In the genomic region with DNA sequence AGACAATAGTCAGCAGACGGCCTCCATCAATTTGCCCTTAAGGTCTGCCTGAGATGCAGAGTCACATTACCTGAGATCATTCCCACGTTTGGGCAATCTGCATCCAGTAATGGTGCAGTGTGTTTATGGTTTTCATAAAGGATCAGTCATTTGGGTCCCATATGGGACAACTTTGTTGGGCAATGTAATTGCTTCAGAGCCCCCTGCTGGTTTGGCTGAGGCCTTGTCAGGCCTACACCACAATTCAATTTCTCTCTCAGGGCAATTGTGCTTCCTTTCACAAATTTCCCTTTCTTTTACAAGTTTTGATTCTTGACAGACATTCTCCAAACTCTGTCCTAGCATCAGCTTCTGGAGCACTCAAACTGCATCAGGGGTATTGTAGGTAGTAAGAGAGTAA, we compare ENCODE assay signal across 15 cellular contexts.
DNase-seq lines count a peak whose midpoint lies in the region; TF ChIP-seq lines count a peak whose summit lies in the region.
"Had no signal": no experiment of that assay in that cellular context is flagged by ENCODE, and none has a peak within 500 bp of the region (broad histone marks: within the 10 kb centered on the region; RNA-seq: fewer than 3 reads in every experiment).

No MANE protein-coding gene starts in this region.

- H3K9me3 Mint-ChIP-seq in immature natural killer cell: peaks cover 6 to 16% (median 9%) of the 10 kb centered on the region in 6 donors

- H3K9me3 ChIP-seq in AG04450 (ENCODE audit: control insufficient read depth, insufficient read depth, low read length): peaks cover 10% of the 10 kb centered on the region; the same call in 1 of the 2 replicates
- no peaks in the 10 kb centered on the region for H3K9me3 ChIP-seq in GM23248 (ENCODE audit: low read depth)

- H3K4me1 ChIP-seq in GM23248 (ENCODE audit: insufficient read depth): no peaks in the 10 kb centered on the region
- H3K4me1 ChIP-seq: esophagus muscularis mucosa had no signal

- H3K27me3 ChIP-seq in AG04450 (ENCODE audit: control insufficient read depth, insufficient read depth, low read length) (no peaks in the 10 kb centered on the region), GM23248 (replicated peaks; ENCODE audit: insufficient read depth) (no peaks in the 10 kb centered on the region)
- H3K27me3 ChIP-seq: esophagus muscularis mucosa had no signal

- H3K27ac ChIP-seq in AG04450 (ENCODE audit: low read depth, low read length) (no peak overlapping the region), GM23248 (no peak overlapping the region)
- H3K27ac ChIP-seq: esophagus muscularis mucosa had no signal

- no peaks in the 10 kb centered on the region for H3K4me1 Mint-ChIP-seq in immature natural killer cell
- H3K4me1 Mint-ChIP-seq: T-helper 17 cell had no signal

- no peaks in the 10 kb centered on the region for H3K27me3 Mint-ChIP-seq in immature natural killer cell (ENCODE audit: low read depth in 3 of 3)
- H3K27me3 Mint-ChIP-seq: stimulated activated naive CD8-positive, alpha-beta T cell treated with anti-CD3 and anti-CD28 coated beads, Interleukin-15, Interleukin-2, amounts not matched to agents 100 ng/mL and 50 ng/mL, for 24 hours; T-helper 17 cell had no signal

- H3K27ac Mint-ChIP-seq in immature natural killer cell: no peak overlapping the region
- H3K27ac Mint-ChIP-seq: stimulated activated naive CD8-positive, alpha-beta T cell treated with anti-CD3 and anti-CD28 coated beads, Interleukin-15, Interleukin-2, amounts not matched to agents 100 ng/mL and 50 ng/mL, for 24 hours; T-helper 17 cell had no signal

- TF ChIP-seq CTCF in AG04450 (IDR thresholded peaks at IDR 0.05; ENCODE audit: low read depth, low read length): peak; percentile 33; the same call in 1 of the 2 replicates
- peak; percentile 34 for TF ChIP-seq CTCF in foreskin fibroblast (IDR thresholded peaks at IDR 0.05; ENCODE audit: low read depth, low read length)

- no peaks in the 10 kb centered on the region for H3K36me3 ChIP-seq in GM23248 (ENCODE audit: low read depth)
- H3K36me3 ChIP-seq: esophagus muscularis mucosa had no signal

- no peak overlapping the region for H3K4me2 ChIP-seq in GM23248 (ENCODE audit: unreplicated experiment)

- no peak overlapping the region for H3K4me3 Mint-ChIP-seq in immature natural killer cell
- H3K4me3 Mint-ChIP-seq: stimulated activated naive CD8-positive, alpha-beta T cell treated with anti-CD3 and anti-CD28 coated beads, Interleukin-15, Interleukin-2, amounts not matched to agents 100 ng/mL and 50 ng/mL, for 24 hours; T-helper 17 cell had no signal

- no peak overlapping the region for H3K4me3 ChIP-seq in AG04450 (ENCODE audit: low read depth, low read length)
- H3K4me3 ChIP-seq in GM23248: no peak overlapping the region
- no peak overlapping the region for H3K4me3 ChIP-seq in foreskin fibroblast (ENCODE audit: low read depth in 1 of 2, low read length in 2 of 2)
- H3K4me3 ChIP-seq: esophagus muscularis mucosa, K562 had no signal

- POLR2A ChIA-PET in AG04450 (lab: Yijun Ruan, JAX): no interaction called here

- no peaks in the 10 kb centered on the region for H3F3A ChIP-seq in GM23248 (ENCODE audit: insufficient read depth)

- peaks cover 4 to 9% (median 6%) of the 10 kb centered on the region in 3 donors for H3K36me3 Mint-ChIP-seq in immature natural killer cell

- 46 to 48% methylated on average over 2 of the region's 2 CpGs for WGBS in GM23248 (ENCODE audit: low coverage in 1 of 2, low lambda C conversion rate in 2 of 2, missing lambda C conversion rate in 2 of 2), 2 experiments

- H2AFZ ChIP-seq in GM23248: no peak overlapping the region

- H3K9ac ChIP-seq in GM23248: no peak overlapping the region

- no peaks in the 10 kb centered on the region for H3K79me2 ChIP-seq in GM23248 (ENCODE audit: insufficient read depth)

- in situ Hi-C loops in GM23248 (cut with MboI): no loop called here

- CTCF ChIA-PET in AG04450 (lab: Charles Lee): interaction anchor here (0.6 kb wide), 2 partner anchors 386 to 397 kb away, joined by 3 to 5 read pairs; no protein-coding TSS in a partner anchor

- H3K9me2 ChIP-seq in GM23248 (ENCODE audit: insufficient read depth): no peaks in the 10 kb centered on the region

- no peak for DNase-seq in AG04450 (ENCODE audit: low read depth, low spot score)
- DNase-seq in GM23248: peak; percentile 13
- peak; percentile 15 for DNase-seq in RKO (ENCODE audit: low spot score)
- DNase-seq in foreskin fibroblast: peak in 1 of 2 donors; percentile 16
- no peak for DNase-seq in NCI-H1694 treated with DMSO at 0.1 percent for 48 hours (lab: John Stamatoyannopoulos, UW)
- no peak for DNase-seq in dedifferentiated amniotic fluid mesenchymal stem cell (ENCODE audit: extremely low spot score)
- no peak for DNase-seq in NOMO-1 (lab: John Stamatoyannopoulos, UW; ENCODE audit: unreplicated experiment in 2 of 2)
- DNase-seq in immature natural killer cell: no peak
- DNase-seq: activated CD4-positive, alpha-beta T cell treated with anti-CD3 and anti-CD28 coated beads, Interleukin-2, amount 50 U/mL, for 48 hours; GDM1; NCI-H2081 treated with DMSO at 0.1 percent for 48 hours; T-helper 17 cell had no signal

- no peaks in the 10 kb centered on the region for H4K20me1 ChIP-seq in GM23248 (ENCODE audit: insufficient read depth)

Comparison
In these comparisons a context has a peak if more than half of its experiments do, and no peak if none do; other contexts are left out.
1. DNase-seq: peak in GM23248 (single experiment) and RKO (single experiment); none in AG04450 (single experiment), NCI-H1694 treated with DMSO at 0.1 percent for 48 hours (single experiment), dedifferentiated amniotic fluid mesenchymal stem cell (single experiment), NOMO-1 (0 of 2) and immature natural killer cell (0 of 3).